1 cellular context compared by ENCODE assay signal in genomic region chr5:56812110-56812509, GRCh38.
TF ChIP-seq lines count a peak whose summit lies in the region.

No MANE protein-coding gene starts in this region.

TF ChIP-seq in K562, 482 proteins besides CTCF, POLR2A, EP300 and RAD21 (continued from another document and continues in another):
- TF ChIP-seq FOXK2 (conservative IDR thresholded peaks at IDR 0.05 in 1 of 2, IDR thresholded peaks at IDR 0.05 in 1 of 2; ENCODE audit: low read depth in 2 of 2) (peak; percentile 37 to 57; a peak in 1 of 4 replicates), HNRNPLL (IDR thresholded peaks at IDR 0.05; ENCODE audit: low read depth, low read length, poor library complexity, severe bottlenecking) (no peak), C11orf30 (IDR thresholded peaks at IDR 0.05; ENCODE audit: low read depth) (peak; percentile 99), ATF3 (IDR thresholded peaks at IDR 0.05) (peak; percentile 73), ATF3 (CRISPR knock-in tag; conservative IDR thresholded peaks at IDR 0.05) (no peak), ZNF75A (CRISPR knock-in tag; IDR thresholded peaks at IDR 0.05) (no peak), USF1 (CRISPR knock-in tag; IDR thresholded peaks at IDR 0.05) (no peak), SNIP1 (IDR thresholded peaks at IDR 0.05; ENCODE audit: low read depth) (no peak), ESRRA (IDR thresholded peaks at IDR 0.05; ENCODE audit: borderline replicate concordance, low read depth) (peak; percentile 60; the same call in 1 of the 2 replicates), MAZ (CRISPR knock-in tag; conservative IDR thresholded peaks at IDR 0.05 in 1 of 2, IDR thresholded peaks at IDR 0.05 in 1 of 2) (peak in 1 of 2 experiments; percentile 26; a peak in 1 of 4 replicates), MAFK (IDR thresholded peaks at IDR 0.05; ENCODE audit: low read length) (peak; percentile 96), TCF3 (CRISPR knock-in tag; IDR thresholded peaks at IDR 0.05) (peak; percentile 28; the same call in 1 of the 2 replicates), ARID3A (IDR thresholded peaks at IDR 0.05; ENCODE audit: borderline replicate concordance, low read depth, low read length) (peak; percentile 69; the same call in 1 of the 2 replicates), FOS (IDR thresholded peaks at IDR 0.05; ENCODE audit: extremely low read depth, insufficient read length) (no peak), MYNN (IDR thresholded peaks at IDR 0.05) (0 out of 2 replicates have a peak, but pooled peaks have one; percentile 43), MYNN (CRISPR knock-in tag; IDR thresholded peaks at IDR 0.05) (no peak), MAFG (tag; conservative IDR thresholded peaks at IDR 0.05) (peak; percentile 99), IRF1 (CRISPR knock-in tag; IDR thresholded peaks at IDR 0.05; ENCODE audit: borderline replicate concordance) (no peak), JUND (IDR thresholded peaks at IDR 0.05; ENCODE audit: borderline replicate concordance, low read depth, low read length) (peak; percentile 79), JUND (tag; IDR thresholded peaks at IDR 0.05; ENCODE audit: borderline replicate concordance, low read depth, low read length) (peak; percentile 87; the same call in 1 of the 3 replicates), PTTG1 (tag; IDR thresholded peaks at IDR 0.05; ENCODE audit: low read depth) (no peak), NR2C1 (IDR thresholded peaks at IDR 0.05) (no peak), NR2C1 (tag; IDR thresholded peaks at IDR 0.05) (no peak), MGA (IDR thresholded peaks at IDR 0.05) (no peak), KDM1A (IDR thresholded peaks at IDR 0.05) (peak in 1 of 2 experiments; percentile 19; a peak in 1 of 4 replicates), ZFP36 (IDR thresholded peaks at IDR 0.05; ENCODE audit: low read depth, low read length, partially characterized antibody) (peak; percentile 80), ZNF444 (CRISPR knock-in tag; IDR thresholded peaks at IDR 0.05) (no peak), CREM (IDR thresholded peaks at IDR 0.05; ENCODE audit: low read depth) (peak; percentile 26; the same call in 1 of the 2 replicates), STAT6 (CRISPR knock-in tag; IDR thresholded peaks at IDR 0.05) (no peak), TCF7L2 (IDR thresholded peaks at IDR 0.05; ENCODE audit: low read depth, low read length) (no peak), MEF2D (tag; conservative IDR thresholded peaks at IDR 0.05; ENCODE audit: low read depth) (no peak), HOXB6 (CRISPR knock-in tag; IDR thresholded peaks at IDR 0.05; ENCODE audit: borderline replicate concordance) (no peak), FOXO4 (CRISPR knock-in tag; IDR thresholded peaks at IDR 0.05) (no peak), SRSF3 (IDR thresholded peaks at IDR 0.05; ENCODE audit: insufficient read depth, low read length) (no peak), MNT (conservative IDR thresholded peaks at IDR 0.05) (peak in 1 of 2 experiments; percentile 25; a peak in 1 of 4 replicates), DDX20 (tag; IDR thresholded peaks at IDR 0.05; ENCODE audit: low read depth) (no peak), CTBP1 (IDR thresholded peaks at IDR 0.05; ENCODE audit: borderline replicate concordance) (peak; percentile 67; the same call in 1 of the 2 replicates)
